ENCODE assay signal across 2 cellular contexts in the genomic region with DNA sequence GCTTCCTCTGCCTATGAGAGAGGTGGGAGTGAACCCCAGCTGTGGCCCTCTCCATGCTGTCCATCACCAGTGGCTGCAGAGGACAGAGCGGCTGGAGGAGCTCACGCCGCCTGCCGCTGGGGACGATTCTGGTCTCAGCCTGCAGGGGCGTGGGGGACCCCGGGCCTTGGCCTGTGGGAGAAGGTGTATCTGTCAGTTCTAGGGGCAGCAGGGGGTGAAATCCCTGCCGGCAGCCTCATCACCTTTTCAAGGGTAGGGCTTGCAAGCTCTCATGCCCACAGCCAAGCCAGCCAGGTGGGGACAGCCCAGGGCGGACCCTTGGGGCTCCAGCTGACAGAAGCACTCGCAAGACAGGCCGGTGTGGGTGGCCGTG.
TF ChIP-seq lines count a peak whose summit lies in the region.

No MANE protein-coding gene starts in this region.

TF ChIP-seq in GM23338, 12 proteins besides CTCF, POLR2A, EP300 and RAD21 (continued from another document):
- TF ChIP-seq, protein P1, sequence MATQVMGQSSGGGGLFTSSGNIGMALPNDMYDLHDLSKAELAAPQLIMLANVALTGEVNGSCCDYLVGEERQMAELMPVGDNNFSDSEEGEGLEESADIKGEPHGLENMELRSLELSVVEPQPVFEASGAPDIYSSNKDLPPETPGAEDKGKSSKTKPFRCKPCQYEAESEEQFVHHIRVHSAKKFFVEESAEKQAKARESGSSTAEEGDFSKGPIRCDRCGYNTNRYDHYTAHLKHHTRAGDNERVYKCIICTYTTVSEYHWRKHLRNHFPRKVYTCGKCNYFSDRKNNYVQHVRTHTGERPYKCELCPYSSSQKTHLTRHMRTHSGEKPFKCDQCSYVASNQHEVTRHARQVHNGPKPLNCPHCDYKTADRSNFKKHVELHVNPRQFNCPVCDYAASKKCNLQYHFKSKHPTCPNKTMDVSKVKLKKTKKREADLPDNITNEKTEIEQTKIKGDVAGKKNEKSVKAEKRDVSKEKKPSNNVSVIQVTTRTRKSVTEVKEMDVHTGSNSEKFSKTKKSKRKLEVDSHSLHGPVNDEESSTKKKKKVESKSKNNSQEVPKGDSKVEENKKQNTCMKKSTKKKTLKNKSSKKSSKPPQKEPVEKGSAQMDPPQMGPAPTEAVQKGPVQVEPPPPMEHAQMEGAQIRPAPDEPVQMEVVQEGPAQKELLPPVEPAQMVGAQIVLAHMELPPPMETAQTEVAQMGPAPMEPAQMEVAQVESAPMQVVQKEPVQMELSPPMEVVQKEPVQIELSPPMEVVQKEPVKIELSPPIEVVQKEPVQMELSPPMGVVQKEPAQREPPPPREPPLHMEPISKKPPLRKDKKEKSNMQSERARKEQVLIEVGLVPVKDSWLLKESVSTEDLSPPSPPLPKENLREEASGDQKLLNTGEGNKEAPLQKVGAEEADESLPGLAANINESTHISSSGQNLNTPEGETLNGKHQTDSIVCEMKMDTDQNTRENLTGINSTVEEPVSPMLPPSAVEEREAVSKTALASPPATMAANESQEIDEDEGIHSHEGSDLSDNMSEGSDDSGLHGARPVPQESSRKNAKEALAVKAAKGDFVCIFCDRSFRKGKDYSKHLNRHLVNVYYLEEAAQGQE (IDR thresholded peaks at IDR 0.05; ENCODE audit: unreplicated experiment): no peak
- TF ChIP-seq STAT1 (IDR thresholded peaks at IDR 0.05; ENCODE audit: unreplicated experiment) (no peak), EZH2phosphoT487 (IDR thresholded peaks at IDR 0.05; ENCODE audit: unreplicated experiment) (no peak)

TF ChIP-seq in K562, 482 proteins besides CTCF, POLR2A, EP300 and RAD21 (continued from another document):
- TF ChIP-seq, protein P2, sequence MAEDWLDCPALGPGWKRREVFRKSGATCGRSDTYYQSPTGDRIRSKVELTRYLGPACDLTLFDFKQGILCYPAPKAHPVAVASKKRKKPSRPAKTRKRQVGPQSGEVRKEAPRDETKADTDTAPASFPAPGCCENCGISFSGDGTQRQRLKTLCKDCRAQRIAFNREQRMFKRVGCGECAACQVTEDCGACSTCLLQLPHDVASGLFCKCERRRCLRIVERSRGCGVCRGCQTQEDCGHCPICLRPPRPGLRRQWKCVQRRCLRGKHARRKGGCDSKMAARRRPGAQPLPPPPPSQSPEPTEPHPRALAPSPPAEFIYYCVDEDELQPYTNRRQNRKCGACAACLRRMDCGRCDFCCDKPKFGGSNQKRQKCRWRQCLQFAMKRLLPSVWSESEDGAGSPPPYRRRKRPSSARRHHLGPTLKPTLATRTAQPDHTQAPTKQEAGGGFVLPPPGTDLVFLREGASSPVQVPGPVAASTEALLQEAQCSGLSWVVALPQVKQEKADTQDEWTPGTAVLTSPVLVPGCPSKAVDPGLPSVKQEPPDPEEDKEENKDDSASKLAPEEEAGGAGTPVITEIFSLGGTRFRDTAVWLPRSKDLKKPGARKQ (CRISPR knock-in tag; IDR thresholded peaks at IDR 0.05): no peak
